1 cellular context compared by ENCODE assay signal in genomic region chr10:71348850-71349249, GRCh38.
TF ChIP-seq lines count a peak whose summit lies in the region.

No MANE protein-coding gene starts in this region.

TF ChIP-seq in HepG2, 621 proteins besides CTCF, POLR2A, EP300 and RAD21:
- TF ChIP-seq ZNF878 (CRISPR knock-in tag; IDR thresholded peaks at IDR 0.05) (no peak), LCORL (IDR thresholded peaks at IDR 0.05) (no peak), LCORL (CRISPR knock-in tag; IDR thresholded peaks at IDR 0.05) (no peak), ZNF101 (CRISPR knock-in tag; IDR thresholded peaks at IDR 0.05; ENCODE audit: borderline replicate concordance, low read depth) (no peak), REPIN1 (CRISPR knock-in tag; IDR thresholded peaks at IDR 0.05; ENCODE audit: borderline replicate concordance, low read depth) (no peak)
- TF ChIP-seq, protein P1, sequence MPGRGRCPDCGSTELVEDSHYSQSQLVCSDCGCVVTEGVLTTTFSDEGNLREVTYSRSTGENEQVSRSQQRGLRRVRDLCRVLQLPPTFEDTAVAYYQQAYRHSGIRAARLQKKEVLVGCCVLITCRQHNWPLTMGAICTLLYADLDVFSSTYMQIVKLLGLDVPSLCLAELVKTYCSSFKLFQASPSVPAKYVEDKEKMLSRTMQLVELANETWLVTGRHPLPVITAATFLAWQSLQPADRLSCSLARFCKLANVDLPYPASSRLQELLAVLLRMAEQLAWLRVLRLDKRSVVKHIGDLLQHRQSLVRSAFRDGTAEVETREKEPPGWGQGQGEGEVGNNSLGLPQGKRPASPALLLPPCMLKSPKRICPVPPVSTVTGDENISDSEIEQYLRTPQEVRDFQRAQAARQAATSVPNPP (CRISPR knock-in tag; IDR thresholded peaks at IDR 0.05) = no peak
- TF ChIP-seq, protein P2, sequence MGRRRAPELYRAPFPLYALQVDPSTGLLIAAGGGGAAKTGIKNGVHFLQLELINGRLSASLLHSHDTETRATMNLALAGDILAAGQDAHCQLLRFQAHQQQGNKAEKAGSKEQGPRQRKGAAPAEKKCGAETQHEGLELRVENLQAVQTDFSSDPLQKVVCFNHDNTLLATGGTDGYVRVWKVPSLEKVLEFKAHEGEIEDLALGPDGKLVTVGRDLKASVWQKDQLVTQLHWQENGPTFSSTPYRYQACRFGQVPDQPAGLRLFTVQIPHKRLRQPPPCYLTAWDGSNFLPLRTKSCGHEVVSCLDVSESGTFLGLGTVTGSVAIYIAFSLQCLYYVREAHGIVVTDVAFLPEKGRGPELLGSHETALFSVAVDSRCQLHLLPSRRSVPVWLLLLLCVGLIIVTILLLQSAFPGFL (CRISPR knock-in tag; IDR thresholded peaks at IDR 0.05) = no peak
